In the genomic region with DNA sequence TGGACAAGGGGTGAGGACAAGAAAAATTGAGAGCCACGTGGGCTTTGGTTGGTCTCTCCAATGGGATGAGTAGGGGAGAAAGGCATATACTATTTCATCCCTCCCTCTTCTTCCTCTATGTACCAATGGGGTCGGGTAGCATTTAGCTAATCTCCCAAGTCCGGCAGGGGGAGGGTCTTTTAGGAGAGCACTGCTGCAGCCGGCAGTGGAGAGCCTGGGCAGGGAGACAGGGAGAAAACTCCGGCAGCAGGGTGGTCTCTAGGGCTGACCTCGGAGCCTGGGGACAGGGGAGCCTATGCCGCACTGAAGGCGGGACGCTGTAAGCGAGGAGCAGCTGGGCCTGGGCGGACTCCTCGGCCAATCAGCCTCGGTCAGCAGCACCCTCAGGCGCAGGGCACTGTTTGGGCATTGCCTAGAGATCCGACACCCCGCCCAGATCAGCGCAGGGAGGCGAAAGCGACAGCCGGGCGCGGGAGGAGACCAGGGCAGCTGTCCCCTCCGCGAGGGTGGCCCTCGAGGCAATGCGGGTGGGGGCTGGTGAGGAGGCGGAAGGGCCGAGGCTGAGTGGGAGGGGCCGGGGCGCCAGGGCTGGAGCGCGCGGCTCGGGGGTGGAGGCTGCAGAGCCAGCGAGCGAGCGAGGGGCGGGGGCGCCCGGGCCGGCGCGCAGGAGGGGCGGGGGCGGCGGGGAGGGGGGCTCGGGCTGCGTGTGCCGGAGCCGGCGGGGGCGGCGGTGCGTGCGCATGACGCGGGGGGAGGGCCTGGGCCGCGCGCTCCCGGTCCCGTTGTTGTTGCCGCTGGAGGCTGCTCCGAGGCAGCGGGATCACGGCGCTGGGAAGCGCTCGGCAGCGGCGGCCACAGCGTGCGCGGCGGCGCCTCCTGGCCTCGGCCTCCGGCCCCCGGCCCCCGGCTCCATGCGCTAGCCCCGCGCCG, we compare ENCODE assay signal across 8 cellular contexts. TPM values are rescaled to one million over a fixed set of nuclear protein-coding genes. Genes with fewer than 3 reads are reported as not detected.
A peak's percentile ranks its signal among the peaks of the same experiment; 100 is the strongest.
DNase-seq lines count a peak whose midpoint lies in the region; ATAC-seq and TF ChIP-seq lines count a peak whose summit lies in the region.

A gene (plus strand): TSS at position 785 of the 930 bp plus-strand sequence. CDS start 267 bp downstream, outside the sequence.

- H3K4me3 ChIP-seq in duodenal mucosa (ENCODE audit: low read depth in 1 of 2, low read length in 2 of 2) (peak within 1 kb of the TSS; percentile 76 to 90), liver (ENCODE audit: low read depth in 1 of 3, low read length in 3 of 3) (peak within 1 kb of the TSS; percentile 75 to 91 (median 83))

- H3K27me3 ChIP-seq in duodenal mucosa (ENCODE audit: control insufficient read depth in 1 of 2, insufficient read depth in 2 of 2, low read length in 2 of 2) (no peaks in the 10 kb centered on the region), liver (ENCODE audit: control insufficient read depth in 4 of 4, insufficient read depth in 4 of 4, low read length in 3 of 4) (no peaks in the 10 kb centered on the region)

- ATAC-seq in GM19023 (IDR thresholded peaks at IDR 0.05; ENCODE audit: unreplicated experiment) (peak; percentile 43), HG03175 (IDR thresholded peaks at IDR 0.05; ENCODE audit: unreplicated experiment) (peak; percentile 44)

- H3K36me3 ChIP-seq in duodenal mucosa (ENCODE audit: control insufficient read depth in 1 of 2, insufficient read depth in 2 of 2, low read length in 2 of 2) (no peaks in the 10 kb centered on the region), liver (ENCODE audit: control insufficient read depth in 4 of 4, insufficient read depth in 3 of 4, low read depth in 1 of 4, low read length in 3 of 4) (peaks cover 0 to 1% (median 0%) of the 10 kb centered on the region in 4 donors)

- TF ChIP-seq CTCF in liver (IDR thresholded peaks at IDR 0.05; ENCODE audit: low read depth, low read length, missing input control) = no peak

- DNase-seq in AML-193 (lab: John Stamatoyannopoulos, UW) (peak; percentile 55 to 60), NCI-H526 (lab: John Stamatoyannopoulos, UW) (peak; percentile 68 to 93)
- peak; percentile 45 for DNase-seq in activated CD4-positive, alpha-beta T cell treated with anti-CD3 and anti-CD28 coated beads, Interleukin-2, amount 50 U/mL, for 1 hour
- DNase-seq in stimulated activated CD4-positive, alpha-beta T cell treated with anti-CD3 and anti-CD28 coated beads, Interleukin-2, amount 100 ng/mL, for 4 hours (ENCODE audit: low read depth) = peak; percentile 51

- H3K4me1 ChIP-seq in duodenal mucosa (ENCODE audit: control insufficient read depth in 1 of 2, insufficient read depth in 2 of 2, low read length in 2 of 2) (peaks cover 29 to 57% of the 10 kb centered on the region in 2 donors), liver (ENCODE audit: control insufficient read depth in 4 of 4, insufficient read depth in 4 of 4, low read length in 3 of 4) (peaks cover 20 to 66% (median 50%) of the 10 kb centered on the region in 4 donors)

- peak within 1 kb of the TSS; percentile 84 for H3K27ac ChIP-seq in duodenal mucosa (ENCODE audit: low read depth, low read length)
- H3K27ac ChIP-seq in liver (ENCODE audit: low read depth in 1 of 2, low read length in 2 of 2) = peak within 1 kb of the TSS; percentile 81 to 93

- no peaks in the 10 kb centered on the region for H3K9me3 ChIP-seq in duodenal mucosa (ENCODE audit: control insufficient read depth in 1 of 2, low read length in 2 of 2)
- no peaks in the 10 kb centered on the region for H3K9me3 ChIP-seq in liver (ENCODE audit: control insufficient read depth in 4 of 4, low read length in 3 of 4)

- 2% methylated on average over 83 of the region's 84 CpGs for WGBS in liver

- no peak for TF ChIP-seq RAD21 in liver (IDR thresholded peaks at IDR 0.05)

- H3K9ac ChIP-seq in duodenal mucosa (ENCODE audit: low read depth in 1 of 2, low read length in 2 of 2) (peak within 1 kb of the TSS; percentile 74 to 93), liver (ENCODE audit: low read depth in 1 of 2, low read length in 2 of 2) (peak within 1 kb of the TSS; percentile 67 to 81)

TF ChIP-seq in liver, 16 proteins besides CTCF, POLR2A, EP300 and RAD21:
- peak; percentile 46 for TF ChIP-seq SP1 (IDR thresholded peaks at IDR 0.05)
- no peak for TF ChIP-seq HNF4G (IDR thresholded peaks at IDR 0.05)
- TF ChIP-seq NR2F2 (IDR thresholded peaks at IDR 0.05) = no peak
- TF ChIP-seq GABPA (IDR thresholded peaks at IDR 0.05 in 1 of 2, conservative IDR thresholded peaks at IDR 0.05 in 1 of 2) = peak in 1 of 2 donors; percentile 17
- peak in 1 of 2 donors; percentile 64 for TF ChIP-seq EGR1 (IDR thresholded peaks at IDR 0.05; ENCODE audit: low read depth in 2 of 2)
- TF ChIP-seq, protein P1, sequence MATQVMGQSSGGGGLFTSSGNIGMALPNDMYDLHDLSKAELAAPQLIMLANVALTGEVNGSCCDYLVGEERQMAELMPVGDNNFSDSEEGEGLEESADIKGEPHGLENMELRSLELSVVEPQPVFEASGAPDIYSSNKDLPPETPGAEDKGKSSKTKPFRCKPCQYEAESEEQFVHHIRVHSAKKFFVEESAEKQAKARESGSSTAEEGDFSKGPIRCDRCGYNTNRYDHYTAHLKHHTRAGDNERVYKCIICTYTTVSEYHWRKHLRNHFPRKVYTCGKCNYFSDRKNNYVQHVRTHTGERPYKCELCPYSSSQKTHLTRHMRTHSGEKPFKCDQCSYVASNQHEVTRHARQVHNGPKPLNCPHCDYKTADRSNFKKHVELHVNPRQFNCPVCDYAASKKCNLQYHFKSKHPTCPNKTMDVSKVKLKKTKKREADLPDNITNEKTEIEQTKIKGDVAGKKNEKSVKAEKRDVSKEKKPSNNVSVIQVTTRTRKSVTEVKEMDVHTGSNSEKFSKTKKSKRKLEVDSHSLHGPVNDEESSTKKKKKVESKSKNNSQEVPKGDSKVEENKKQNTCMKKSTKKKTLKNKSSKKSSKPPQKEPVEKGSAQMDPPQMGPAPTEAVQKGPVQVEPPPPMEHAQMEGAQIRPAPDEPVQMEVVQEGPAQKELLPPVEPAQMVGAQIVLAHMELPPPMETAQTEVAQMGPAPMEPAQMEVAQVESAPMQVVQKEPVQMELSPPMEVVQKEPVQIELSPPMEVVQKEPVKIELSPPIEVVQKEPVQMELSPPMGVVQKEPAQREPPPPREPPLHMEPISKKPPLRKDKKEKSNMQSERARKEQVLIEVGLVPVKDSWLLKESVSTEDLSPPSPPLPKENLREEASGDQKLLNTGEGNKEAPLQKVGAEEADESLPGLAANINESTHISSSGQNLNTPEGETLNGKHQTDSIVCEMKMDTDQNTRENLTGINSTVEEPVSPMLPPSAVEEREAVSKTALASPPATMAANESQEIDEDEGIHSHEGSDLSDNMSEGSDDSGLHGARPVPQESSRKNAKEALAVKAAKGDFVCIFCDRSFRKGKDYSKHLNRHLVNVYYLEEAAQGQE (IDR thresholded peaks at IDR 0.05) = peak; percentile 77
- TF ChIP-seq HNF4A (conservative IDR thresholded peaks at IDR 0.05) = no peak
- TF ChIP-seq, protein P2, sequence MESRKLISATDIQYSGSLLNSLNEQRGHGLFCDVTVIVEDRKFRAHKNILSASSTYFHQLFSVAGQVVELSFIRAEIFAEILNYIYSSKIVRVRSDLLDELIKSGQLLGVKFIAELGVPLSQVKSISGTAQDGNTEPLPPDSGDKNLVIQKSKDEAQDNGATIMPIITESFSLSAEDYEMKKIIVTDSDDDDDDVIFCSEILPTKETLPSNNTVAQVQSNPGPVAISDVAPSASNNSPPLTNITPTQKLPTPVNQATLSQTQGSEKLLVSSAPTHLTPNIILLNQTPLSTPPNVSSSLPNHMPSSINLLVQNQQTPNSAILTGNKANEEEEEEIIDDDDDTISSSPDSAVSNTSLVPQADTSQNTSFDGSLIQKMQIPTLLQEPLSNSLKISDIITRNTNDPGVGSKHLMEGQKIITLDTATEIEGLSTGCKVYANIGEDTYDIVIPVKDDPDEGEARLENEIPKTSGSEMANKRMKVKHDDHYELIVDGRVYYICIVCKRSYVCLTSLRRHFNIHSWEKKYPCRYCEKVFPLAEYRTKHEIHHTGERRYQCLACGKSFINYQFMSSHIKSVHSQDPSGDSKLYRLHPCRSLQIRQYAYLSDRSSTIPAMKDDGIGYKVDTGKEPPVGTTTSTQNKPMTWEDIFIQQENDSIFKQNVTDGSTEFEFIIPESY (IDR thresholded peaks at IDR 0.05) = no peak
- TF ChIP-seq, protein P3, sequence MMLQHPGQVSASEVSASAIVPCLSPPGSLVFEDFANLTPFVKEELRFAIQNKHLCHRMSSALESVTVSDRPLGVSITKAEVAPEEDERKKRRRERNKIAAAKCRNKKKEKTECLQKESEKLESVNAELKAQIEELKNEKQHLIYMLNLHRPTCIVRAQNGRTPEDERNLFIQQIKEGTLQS (IDR thresholded peaks at IDR 0.05) = no peak
- TF ChIP-seq, protein P4, sequence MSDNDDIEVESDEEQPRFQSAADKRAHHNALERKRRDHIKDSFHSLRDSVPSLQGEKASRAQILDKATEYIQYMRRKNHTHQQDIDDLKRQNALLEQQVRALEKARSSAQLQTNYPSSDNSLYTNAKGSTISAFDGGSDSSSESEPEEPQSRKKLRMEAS (IDR thresholded peaks at IDR 0.05) = no peak
- no peak for TF ChIP-seq JUND (IDR thresholded peaks at IDR 0.05)
- TF ChIP-seq RXRA (IDR thresholded peaks at IDR 0.05) = peak; percentile 9 to 12
- TF ChIP-seq TAF1 (conservative IDR thresholded peaks at IDR 0.05) = no peak
- TF ChIP-seq YY1 (IDR thresholded peaks at IDR 0.05) = no peak
- TF ChIP-seq FOXA1 (IDR thresholded peaks at IDR 0.05) = no peak
- no peak for TF ChIP-seq FOXA2 (IDR thresholded peaks at IDR 0.05)

RNA-seq across cellular contexts. Expression of the gene that starts here (rescaled TPM):
- 10 to 100 TPM in 1 of 2 donors, 1 to 10 TPM in 1; 3.9 to 27.0 TPM for total RNA-seq in liver
- polyA plus RNA-seq in liver = 10 to 100 TPM; 10.1 to 25.2 TPM

Comparison
In these comparisons a context has a peak if more than half of its experiments do, and no peak if none do; other contexts are left out.
1. Peak in every context shown above with its lines: DNase-seq, ATAC-seq, H3K4me3 ChIP-seq and H3K27ac ChIP-seq.